In genomic region chr15:99951471-99951870, GRCh38 we compare ENCODE assay signal across 21 cellular contexts.
DNase-seq lines count a peak whose midpoint lies in the region; ATAC-seq and TF ChIP-seq lines count a peak whose summit lies in the region.
"Had no signal": no experiment of that assay in that cellular context is flagged by ENCODE, and none has a peak within 500 bp of the region (broad histone marks: within the 10 kb centered on the region; RNA-seq: fewer than 3 reads in every experiment).

No MANE protein-coding gene starts in this region.

- no peak for TF ChIP-seq CTCF in fibroblast of mammary gland (conservative IDR thresholded peaks at IDR 0.05; ENCODE audit: control insufficient read depth, insufficient read depth, low read depth, low read length)

- no peak overlapping the region for H3K4me3 ChIP-seq in fibroblast of mammary gland (ENCODE audit: control insufficient read depth, low read depth, low read length)
- H3K4me3 ChIP-seq: GM23338, HAP-1, SJSA1 had no signal

- ATAC-seq in sciatic nerve = peak; percentile 53
- ATAC-seq: GM23338, Right ventricle myocardium inferior had no signal

- intact Hi-C loops in sciatic nerve (cut with DNase I) = no loop called here

- H3K27ac ChIP-seq in substantia nigra (ENCODE audit: low read depth, low read length, poor library complexity, severe bottlenecking) = no peak overlapping the region
- H3K27ac ChIP-seq: KMS-11, SJSA1 had no signal

- DNase-seq in ELR (ENCODE audit: low read depth) (peak; percentile 83), T1000 (lab: John Stamatoyannopoulos, UW) (peak; percentile 33), fibroblast of mammary gland (ENCODE audit: low read depth) (peak; percentile 1), sciatic nerve (ENCODE audit: low spot score) (no peak), NCI-H2081 treated with DMSO at 0.1 percent for 48 hours (lab: John Stamatoyannopoulos, UW) (no peak), substantia nigra (lab: John Stamatoyannopoulos, UW) (no peak), SKM-1 treated with dmso at 0.1 percent for 144 hours (lab: John Stamatoyannopoulos, UW; ENCODE audit: unreplicated experiment) (no peak)
- no peak for DNase-seq in NK-92 treated with Interleukin-12 subunit alpha and Interleukin-12 subunit beta, amount 100 ng/mL, for 24 hours (lab: John Stamatoyannopoulos, UW)
- DNase-seq: 8988T, DMS53, IMR-90, NCI-H1417, NCI-H1694 treated with DMSO at 0.1 percent for 48 hours, NCI-H446, NCI-H526, OCI-M1 had no signal

Comparison
In these comparisons a context has a peak if more than half of its experiments do, and no peak if none do; other contexts are left out.
1. DNase-seq: peak in ELR (single experiment), T1000 (single experiment) and fibroblast of mammary gland (single experiment); none in sciatic nerve (single experiment), NCI-H2081 treated with DMSO at 0.1 percent for 48 hours (single experiment), substantia nigra (0 of 49), NK-92 treated with Interleukin-12 subunit alpha and Interleukin-12 subunit beta, amount 100 ng/mL, for 24 hours (single experiment) and SKM-1 treated with dmso at 0.1 percent for 144 hours (single experiment).